In the genomic region with DNA sequence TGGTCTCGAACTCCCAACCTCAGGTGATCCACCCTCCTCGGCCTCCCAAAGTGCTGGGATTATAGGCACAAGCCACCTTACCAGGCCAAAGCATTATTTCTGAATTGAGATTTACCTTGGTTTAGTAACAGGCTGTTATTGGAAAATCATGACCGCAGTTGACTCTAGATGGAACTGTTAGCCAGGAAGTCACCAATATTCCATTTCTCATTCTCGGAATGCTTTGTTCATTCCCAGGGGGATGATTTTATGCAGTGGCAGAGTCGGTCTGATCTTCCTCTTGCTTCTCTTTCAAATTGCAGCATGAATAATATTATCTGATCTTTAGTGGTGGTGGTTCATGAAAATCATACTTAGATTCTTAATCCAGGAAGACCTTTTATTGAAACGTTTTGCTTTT, we compare ENCODE assay signal across 13 cellular contexts.
DNase-seq lines count a peak whose midpoint lies in the region; ATAC-seq, FAIRE-seq and TF ChIP-seq lines count a peak whose summit lies in the region.
"Had no signal": no experiment of that assay in that cellular context is flagged by ENCODE, and none has a peak within 500 bp of the region (broad histone marks: within the 10 kb centered on the region; RNA-seq: fewer than 3 reads in every experiment).

No MANE protein-coding gene starts in this region.

- H2AK5ac ChIP-seq in trophoblast cell (ENCODE audit: low read length) = no peak overlapping the region

- no peak overlapping the region for H3K18ac ChIP-seq in trophoblast cell (ENCODE audit: low read length)

- no peak overlapping the region for H2AFZ ChIP-seq in trophoblast cell (ENCODE audit: insufficient read depth, low read length, poor library complexity)

- H3K23ac ChIP-seq in trophoblast cell (ENCODE audit: low read length) = no peak overlapping the region

- H3K36me3 ChIP-seq in trophoblast cell (ENCODE audit: control insufficient read depth in 1 of 2, insufficient read depth in 2 of 2, low read length in 2 of 2) = no peaks in the 10 kb centered on the region
- H3K36me3 ChIP-seq: esophagus squamous epithelium had no signal

- H3K9me3 ChIP-seq in A549 = peaks cover 12% of the 10 kb centered on the region; the same call in 2 of the 3 replicates
- no peaks in the 10 kb centered on the region for H3K9me3 ChIP-seq in trophoblast cell (ENCODE audit: insufficient read depth, low read depth, low read length)

- no peak for TF ChIP-seq CTCF in A549 (IDR thresholded peaks at IDR 0.05)

- no peak overlapping the region for H4K12ac ChIP-seq in trophoblast cell (ENCODE audit: low read depth, low read length)

- ATAC-seq in A549 = no peak

- H3K27ac ChIP-seq in A549 (no peak overlapping the region), trophoblast cell (ENCODE audit: low read depth, low read length) (no peak overlapping the region)
- H3K27ac ChIP-seq: esophagus squamous epithelium had no signal

- H3K79me1 ChIP-seq in trophoblast cell (ENCODE audit: low read length) = no peaks in the 10 kb centered on the region

- CTCF ChIA-PET in A549 (lab: Yijun Ruan, JAX) = interaction anchor here (1.9 kb wide), 1 partner anchor 12 kb away, joined by 5 read pairs; no protein-coding TSS in a partner anchor

- H3K4me3 ChIP-seq in A549 = no peak overlapping the region
- no peak overlapping the region for H3K4me3 ChIP-seq in trophoblast cell (ENCODE audit: low read depth, low read length)
- H3K4me3 ChIP-seq: esophagus squamous epithelium had no signal

- no peak overlapping the region for H2BK5ac ChIP-seq in trophoblast cell (ENCODE audit: low read depth, low read length, poor library complexity)

- intact Hi-C loops in posterior vena cava (cut with DNase I) = loop anchor here in 1 of 2 donors (10.0 kb wide), 2 partner anchors 192 to 1998 kb away; a partner anchor contains a TSS

- DNase-seq in A549 (ENCODE audit: low read depth in 1 of 2, low spot score in 1 of 2) = no peak
- peak; percentile 25 for DNase-seq in H4 (ENCODE audit: low spot score)
- DNase-seq in amniotic epithelial cell (ENCODE audit: low read depth) = peak; percentile 16
- peak; percentile 4 for DNase-seq in glomerular visceral epithelial cell (ENCODE audit: extremely low spot score)
- no peak for DNase-seq in posterior vena cava (ENCODE audit: low spot score)
- DNase-seq in UCSD-AML1 (lab: John Stamatoyannopoulos, UW; ENCODE audit: unreplicated experiment) = no peak
- DNase-seq in trophoblast cell = no peak
- DNase-seq in effector CD4-positive, alpha-beta T cell = no peak
- DNase-seq: anterior cingulate cortex; CD4-positive, CD25-positive, alpha-beta regulatory T cell; esophagus squamous epithelium; KG1; left cardiac atrium had no signal

- no peak for FAIRE-seq in A549 (lab: Jason Lieb, UNC)

- no peak overlapping the region for H3K9ac ChIP-seq in trophoblast cell (ENCODE audit: low read length)

- WGBS in A549 (ENCODE audit: missing lambda C conversion rate) = 65% methylated on average over 6 of the region's 6 CpGs
- no CpG with 5 or more reads among the region's 6 CpGs for WGBS in trophoblast cell (ENCODE audit: extremely low coverage, insufficient coverage, insufficient read length)

- H4K91ac ChIP-seq in trophoblast cell (ENCODE audit: low read depth, low read length) = no peak overlapping the region

- no peaks in the 10 kb centered on the region for H3K27me3 ChIP-seq in trophoblast cell (ENCODE audit: insufficient read depth, low read length)
- H3K27me3 ChIP-seq: esophagus squamous epithelium had no signal

- peak; percentile 23 to 27; a peak in 1 of 5 replicates for TF ChIP-seq RAD21 in A549 (conservative IDR thresholded peaks at IDR 0.05 in 1 of 2, IDR thresholded peaks at IDR 0.05 in 1 of 2)

- no peak overlapping the region for H3K4ac ChIP-seq in trophoblast cell (ENCODE audit: low read depth, low read length)

- no peak for TF ChIP-seq POLR2A in A549 (IDR thresholded peaks at IDR 0.05; ENCODE audit: low read length)

- POLR2A ChIA-PET in A549 (lab: Yijun Ruan, JAX) = no interaction called here

- no peak overlapping the region for H2BK120ac ChIP-seq in trophoblast cell (ENCODE audit: insufficient read depth, low read length, poor library complexity)

- no peaks in the 10 kb centered on the region for H3K79me2 ChIP-seq in trophoblast cell (ENCODE audit: control insufficient read depth, insufficient read depth, low read length, poor library complexity)

- no peak overlapping the region for H3K14ac ChIP-seq in trophoblast cell (ENCODE audit: low read length)

- no peak for TF ChIP-seq EP300 in A549 (IDR thresholded peaks at IDR 0.05)

- H2BK12ac ChIP-seq in trophoblast cell (ENCODE audit: low read length) = no peak overlapping the region

- no peak overlapping the region for H4K8ac ChIP-seq in trophoblast cell (ENCODE audit: low read depth, low read length)

- H3K4me2 ChIP-seq in A549 (no peak overlapping the region), trophoblast cell (ENCODE audit: low read length) (no peak overlapping the region)

- H3K4me1 ChIP-seq in A549 (no peaks in the 10 kb centered on the region), trophoblast cell (ENCODE audit: control insufficient read depth in 1 of 2, insufficient read depth in 2 of 2, low read length in 2 of 2) (no peaks in the 10 kb centered on the region)
- H3K4me1 ChIP-seq: esophagus squamous epithelium had no signal

TF ChIP-seq in A549, 52 proteins besides CTCF, POLR2A, EP300 and RAD21:
- TF ChIP-seq, protein P1, sequence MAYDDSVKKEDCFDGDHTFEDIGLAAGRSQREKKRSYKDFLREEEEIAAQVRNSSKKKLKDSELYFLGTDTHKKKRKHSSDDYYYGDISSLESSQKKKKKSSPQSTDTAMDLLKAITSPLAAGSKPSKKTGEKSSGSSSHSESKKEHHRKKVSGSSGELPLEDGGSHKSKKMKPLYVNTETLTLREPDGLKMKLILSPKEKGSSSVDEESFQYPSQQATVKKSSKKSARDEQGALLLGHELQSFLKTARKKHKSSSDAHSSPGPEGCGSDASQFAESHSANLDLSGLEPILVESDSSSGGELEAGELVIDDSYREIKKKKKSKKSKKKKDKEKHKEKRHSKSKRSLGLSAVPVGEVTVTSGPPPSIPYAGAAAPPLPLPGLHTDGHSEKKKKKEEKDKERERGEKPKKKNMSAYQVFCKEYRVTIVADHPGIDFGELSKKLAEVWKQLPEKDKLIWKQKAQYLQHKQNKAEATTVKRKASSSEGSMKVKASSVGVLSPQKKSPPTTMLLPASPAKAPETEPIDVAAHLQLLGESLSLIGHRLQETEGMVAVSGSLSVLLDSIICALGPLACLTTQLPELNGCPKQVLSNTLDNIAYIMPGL (CRISPR knock-in tag; IDR thresholded peaks at IDR 0.05; ENCODE audit: borderline replicate concordance) = no peak

Comparison
In these comparisons a context has a peak if more than half of its experiments do, and no peak if none do; other contexts are left out.
1. DNase-seq: peak in H4 (single experiment), amniotic epithelial cell (single experiment) and glomerular visceral epithelial cell (single experiment); none in A549 (0 of 2), posterior vena cava (single experiment), UCSD-AML1 (single experiment), trophoblast cell (0 of 2) and effector CD4-positive, alpha-beta T cell (single experiment).